In the genomic region with DNA sequence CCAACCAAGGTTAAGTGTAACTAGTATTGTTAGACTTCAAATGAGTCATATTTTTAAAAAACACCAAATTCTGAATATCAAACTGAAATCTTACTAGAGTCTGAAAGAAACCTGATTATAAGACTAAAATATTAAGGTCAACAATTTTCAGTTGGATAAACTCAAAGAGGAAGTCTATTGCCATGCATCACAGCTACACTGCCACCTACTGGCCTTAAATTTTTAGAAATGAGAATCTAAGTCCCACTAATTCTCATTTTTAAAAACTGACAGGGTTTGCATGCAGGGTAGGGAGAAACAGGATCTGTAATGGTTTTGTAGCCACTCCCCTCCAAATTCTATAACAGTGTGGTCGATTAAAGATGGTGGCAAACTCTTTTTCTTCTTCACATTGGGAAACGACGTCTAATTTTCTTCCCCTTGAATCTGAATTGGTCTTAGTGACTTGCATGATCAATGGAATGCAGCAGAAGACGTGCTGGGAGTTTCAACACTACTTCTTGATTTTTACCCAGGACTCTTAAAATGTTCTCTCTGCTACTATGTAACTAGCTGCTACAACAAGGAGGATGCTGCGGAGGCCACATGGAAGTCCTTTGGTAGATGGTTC, we compare ENCODE assay signal across 9 cellular contexts.
DNase-seq lines count a peak whose midpoint lies in the region; ATAC-seq, FAIRE-seq and TF ChIP-seq lines count a peak whose summit lies in the region.
"Had no signal": no experiment of that assay in that cellular context is flagged by ENCODE, and none has a peak within 500 bp of the region (broad histone marks: within the 10 kb centered on the region; RNA-seq: fewer than 3 reads in every experiment).

No MANE protein-coding gene starts in this region.

- FAIRE-seq in H54 (lab: Jason Lieb, UNC) (peak; percentile 66), pancreas (lab: Jason Lieb, UNC) (peak; percentile 63)

- H3K27ac ChIP-seq in pancreas = no peak overlapping the region
- H3K27ac ChIP-seq: BLaER1 had no signal

- no peaks in the 10 kb centered on the region for H3K4me1 ChIP-seq in pancreas
- H3K4me1 ChIP-seq: BLaER1 had no signal

- no peaks in the 10 kb centered on the region for H3K9me3 ChIP-seq in pancreas
- H3K9me3 ChIP-seq: BLaER1 had no signal

- no peak overlapping the region for H3K4me3 ChIP-seq in pancreas
- H3K4me3 ChIP-seq: BLaER1 had no signal

- DNase-seq in NCI-H1105 treated with DMSO at 0.1 percent for 48 hours (lab: John Stamatoyannopoulos, UW) = peak; percentile 32
- DNase-seq in NCI-H1105 (lab: John Stamatoyannopoulos, UW) = no peak
- no peak for DNase-seq in H54 (ENCODE audit: insufficient read length, low spot score)
- DNase-seq in NCI-H510A treated with DMSO at 0.1 percent for 48 hours (lab: John Stamatoyannopoulos, UW) = peak; percentile 71
- DNase-seq in dedifferentiated amniotic fluid mesenchymal stem cell (ENCODE audit: extremely low spot score) = peak; percentile 74
- DNase-seq in pancreas = no peak
- DNase-seq in iPS-NIHi7 (ENCODE audit: extremely low spot score) = no peak

- no peaks in the 10 kb centered on the region for H3K27me3 ChIP-seq in pancreas
- H3K27me3 ChIP-seq: BLaER1 had no signal

- H3K36me3 ChIP-seq in pancreas = no peaks in the 10 kb centered on the region
- H3K36me3 ChIP-seq: BLaER1 had no signal

- TF ChIP-seq CTCF in pancreas (IDR thresholded peaks at IDR 0.05) = peak in 3 of 4 donors; percentile 28 to 32 (median 29)

- no peak for TF ChIP-seq POLR2A in H54 (IDR thresholded peaks at IDR 0.05; ENCODE audit: low read depth, low read length)

- ATAC-seq in pancreas (peak in 3 of 4 donors; percentile 47 to 60 (median 51)), HG03108 (IDR thresholded peaks at IDR 0.05; ENCODE audit: unreplicated experiment) (no peak)

- intact Hi-C loops in pancreas (cut with DNase I) = no loop called here

- 64 to 76% methylated on average over 5 of the region's 5 CpGs for WGBS in pancreas, 2 donors

Comparison
In these comparisons a context has a peak if more than half of its experiments do, and no peak if none do; other contexts are left out.
1. DNase-seq: peak in NCI-H1105 treated with DMSO at 0.1 percent for 48 hours (single experiment), NCI-H510A treated with DMSO at 0.1 percent for 48 hours (single experiment) and dedifferentiated amniotic fluid mesenchymal stem cell (single experiment); none in NCI-H1105 (single experiment), H54 (single experiment), pancreas (0 of 6) and iPS-NIHi7 (single experiment).